Comparison of ENCODE assay signal across 31 cellular contexts in the genomic region with DNA sequence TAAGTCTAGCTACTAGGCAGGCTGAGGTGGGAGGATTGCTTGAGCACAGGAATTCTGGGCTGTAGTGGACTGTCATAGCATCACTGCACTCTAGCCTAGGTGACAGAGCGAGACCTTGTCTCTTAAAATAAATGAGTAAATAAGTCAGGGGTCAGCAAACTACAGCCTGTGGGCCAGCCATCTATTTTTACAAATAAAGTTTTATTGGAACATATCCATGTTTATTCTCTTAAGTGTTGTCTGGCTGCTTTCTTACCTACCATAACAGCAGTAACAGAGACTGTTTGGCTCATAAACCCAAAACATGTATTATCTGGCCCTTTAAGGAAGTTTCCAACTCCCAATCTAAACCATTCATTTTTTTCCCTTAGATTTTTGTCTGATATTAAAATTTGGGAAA.
"Had no signal": no experiment of that assay in that cellular context is flagged by ENCODE, and none has a peak within 500 bp of the region (broad histone marks: within the 10 kb centered on the region; RNA-seq: fewer than 3 reads in every experiment).

No MANE protein-coding gene starts in this region.

- H3K4me3 Mint-ChIP-seq: activated B cell treated with CpG ODN at 0.5 μM for 24 hours; activated naive CD4-positive, alpha-beta T cell treated with anti-CD3 and anti-CD28 coated beads for 36 hours; activated naive CD4-positive, alpha-beta T cell treated with anti-CD3 and anti-CD28 coated beads, Interleukin-2, amount 50 U/mL, for 24 hours; activated T-cell treated with anti-CD3 and anti-CD28 coated beads, Interleukin-2, amount 50 U/mL, for 4 hours; activated T-helper 1 cell treated with anti-CD3 and anti-CD28 coated beads, Interleukin-12 subunit alpha, Interleukin-12 subunit beta, Interleukin-2, Interleukin-4 antibody, amounts not matched to agents 30 ng/mL and 10 ng/mL and 1 ng/mL, durations not matched to agents 14 hours and 24 hours and 36 hours; T-cell; T-helper 1 cell treated with Interleukin-12 subunit alpha and Interleukin-12 subunit beta and Interleukin-4 antibody, amounts not matched to agents 30 μg/mL and 1 μg/mL, for 36 hours; T-helper 2 cell treated with Interferon-gamma antibody and Interleukin-4, amounts not matched to agents 5 μg/mL and 100 μg/mL, for 36 hours had no signal

- H3K27ac Mint-ChIP-seq: activated B cell treated with CpG ODN at 0.5 μM for 24 hours; activated naive CD4-positive, alpha-beta T cell treated with anti-CD3 and anti-CD28 coated beads for 36 hours; activated T-helper 1 cell treated with anti-CD3 and anti-CD28 coated beads, Interleukin-12 subunit alpha, Interleukin-12 subunit beta, Interleukin-2, Interleukin-4 antibody, amounts not matched to agents 30 ng/mL and 10 ng/mL and 1 ng/mL, durations not matched to agents 14 hours and 24 hours and 36 hours; activated T-helper 2 cell treated with anti-CD3 and anti-CD28 coated beads, Interferon-gamma antibody, Interleukin-2, Interleukin-4, amounts not matched to agents 10 μg/mL and 5 μg/mL and 100 μg/mL, durations not matched to agents 14 hours and 24 hours and 36 hours; T-helper 1 cell treated with Interleukin-12 subunit alpha and Interleukin-12 subunit beta and Interleukin-4 antibody, amounts not matched to agents 30 μg/mL and 1 μg/mL, for 36 hours; T-helper 2 cell treated with Interferon-gamma antibody and Interleukin-4, amounts not matched to agents 5 μg/mL and 100 μg/mL, for 36 hours had no signal

- H3K27me3 Mint-ChIP-seq: activated B cell treated with CpG ODN at 0.5 μM for 24 hours; activated naive CD4-positive, alpha-beta T cell treated with anti-CD3 and anti-CD28 coated beads, Interleukin-2, amount 50 U/mL, for 24 hours; T-cell had no signal

- DNase-seq: activated B cell treated with CpG ODN at 0.5 μM for 24 hours; activated CD4-positive, alpha-beta T cell treated with anti-CD3 and anti-CD28 coated beads for 48 hours; activated CD4-positive, alpha-beta T cell treated with anti-CD3 and anti-CD28 coated beads, Interleukin-2, amount 50 U/mL, for 1 hour; activated CD4-positive, alpha-beta T cell treated with anti-CD3 and anti-CD28 coated beads, Interleukin-2, amount 50 U/mL, for 48 hours; activated CD8-positive, alpha-beta memory T cell treated with anti-CD3 and anti-CD28 coated beads, Interleukin-2, amount 50 U/mL, for 48 hours; activated effector memory CD4-positive, alpha-beta T cell treated with anti-CD3 and anti-CD28 coated beads, Interleukin-2, amount 50 U/mL, for 16 hours; activated naive CD4-positive, alpha-beta T cell treated with anti-CD3 and anti-CD28 coated beads for 36 hours; activated T-cell treated with anti-CD3 and anti-CD28 coated beads for 4 hours; activated T-cell treated with anti-CD3 and anti-CD28 coated beads, Interleukin-2, amount 50 U/mL, for 4 hours; adrenal gland; amygdala; aorta; body of pancreas; caudate nucleus; cerebellar nuclear complex; colonic mucosa; effector memory CD4-positive, alpha-beta T cell; erythroblast; foreskin melanocyte; heart right ventricle; SW 1271; T-cell; T1000; WERI-Rb-1 had no signal

- H3K9me3 ChIP-seq: adrenal gland, body of pancreas, colonic mucosa, esophagus muscularis mucosa, gastroesophageal sphincter, heart right ventricle had no signal

- H3K9me3 Mint-ChIP-seq: activated B cell treated with CpG ODN at 0.5 μM for 24 hours; activated naive CD4-positive, alpha-beta T cell treated with anti-CD3 and anti-CD28 coated beads for 36 hours; activated naive CD4-positive, alpha-beta T cell treated with anti-CD3 and anti-CD28 coated beads, Interleukin-2, amount 50 U/mL, for 24 hours; activated T-cell treated with anti-CD3 and anti-CD28 coated beads, Interleukin-2, amount 50 U/mL, for 4 hours; activated T-helper 1 cell treated with anti-CD3 and anti-CD28 coated beads, Interleukin-12 subunit alpha, Interleukin-12 subunit beta, Interleukin-2, Interleukin-4 antibody, amounts not matched to agents 30 ng/mL and 10 ng/mL and 1 ng/mL, durations not matched to agents 14 hours and 24 hours and 36 hours; activated T-helper 2 cell treated with anti-CD3 and anti-CD28 coated beads, Interferon-gamma antibody, Interleukin-2, Interleukin-4, amounts not matched to agents 10 μg/mL and 5 μg/mL and 100 μg/mL, durations not matched to agents 14 hours and 24 hours and 36 hours; T-cell; T-helper 1 cell treated with Interleukin-12 subunit alpha and Interleukin-12 subunit beta and Interleukin-4 antibody, amounts not matched to agents 30 μg/mL and 1 μg/mL, for 36 hours; T-helper 2 cell treated with Interferon-gamma antibody and Interleukin-4, amounts not matched to agents 5 μg/mL and 100 μg/mL, for 36 hours had no signal

- H3K4me1 Mint-ChIP-seq: activated B cell treated with CpG ODN at 0.5 μM for 24 hours, T-cell had no signal

- ATAC-seq: activated T-cell treated with anti-CD3 and anti-CD28 coated beads, Interleukin-2, amount 50 U/mL, for 4 hours; body of pancreas; gastroesophageal sphincter; heart right ventricle; T-cell had no signal
